Comparison of ENCODE assay signal across 8 cellular contexts in the genomic region with DNA sequence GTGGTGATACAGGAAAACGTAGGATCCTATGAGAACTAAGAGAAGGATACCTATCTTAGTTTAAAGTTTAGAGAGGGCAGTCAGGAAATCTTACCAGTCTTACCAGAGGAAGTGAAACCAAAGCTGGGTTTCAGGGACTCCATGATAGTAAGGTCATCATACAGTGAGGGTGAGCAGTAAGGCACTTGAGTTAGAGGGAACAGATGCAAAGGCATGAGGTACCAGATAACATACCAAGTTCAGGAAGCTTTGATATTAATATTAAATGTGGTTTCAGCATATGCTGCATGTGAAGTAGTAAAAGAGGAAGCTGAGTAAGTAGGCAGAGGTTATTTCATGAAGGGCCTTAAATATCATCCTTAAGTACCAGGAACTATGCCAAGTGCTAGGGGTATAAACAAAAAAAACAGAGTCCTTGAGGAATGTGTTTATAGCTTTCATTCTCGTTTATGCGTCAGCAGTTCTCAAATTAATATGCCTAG. TPM values are rescaled to one million over a fixed set of nuclear protein-coding genes. Genes with fewer than 3 reads are reported as not detected.
DNase-seq lines count a peak whose midpoint lies in the region; ATAC-seq, FAIRE-seq and TF ChIP-seq lines count a peak whose summit lies in the region.

No MANE protein-coding gene starts in this region.

- H3K36me3 Mint-ChIP-seq in activated T-helper 17 cell treated with anti-CD3 and anti-CD28 coated beads, Interleukin-2, amount 50 U/mL, for 72 hours (ENCODE audit: low read depth): peaks cover 30% of the 10 kb centered on the region

- no peak overlapping the region for H2AK5ac ChIP-seq in mesendoderm (ENCODE audit: low read length)

- no peak for FAIRE-seq in D721Med (lab: Jason Lieb, UNC)

- no peak overlapping the region for H3K18ac ChIP-seq in mesendoderm (ENCODE audit: low read length)

- H3K79me2 ChIP-seq in mesendoderm (ENCODE audit: control insufficient read depth, insufficient read depth, low read length): no peaks in the 10 kb centered on the region

- WGBS in mesendoderm (ENCODE audit: extremely low coverage, insufficient coverage, low lambda C conversion rate): no CpG with 5 or more reads among the region's 3 CpGs

- no peaks in the 10 kb centered on the region for H3K79me1 ChIP-seq in mesendoderm (ENCODE audit: low read length)

- H3K9me3 Mint-ChIP-seq in activated T-helper 17 cell treated with anti-CD3 and anti-CD28 coated beads, Interleukin-2, amount 50 U/mL, for 72 hours: no peaks in the 10 kb centered on the region

- no peak overlapping the region for H3K4me2 ChIP-seq in mesendoderm (ENCODE audit: low read length)

- no peak overlapping the region for H3K4me3 Mint-ChIP-seq in activated T-helper 17 cell treated with anti-CD3 and anti-CD28 coated beads, Interleukin-2, amount 50 U/mL, for 72 hours

- no peak for TF ChIP-seq CTCF in D721Med (IDR thresholded peaks at IDR 0.05; ENCODE audit: insufficient read depth, missing control alignments)

- H3K4me3 ChIP-seq in mesendoderm (ENCODE audit: low read length): no peak overlapping the region

- H4K8ac ChIP-seq in mesendoderm (ENCODE audit: low read depth, low read length): no peak overlapping the region

- H3K9ac ChIP-seq in mesendoderm (ENCODE audit: low read length): no peak overlapping the region

- no peak overlapping the region for H2BK5ac ChIP-seq in mesendoderm (ENCODE audit: low read length)

- no peak overlapping the region for H3K4ac ChIP-seq in mesendoderm (ENCODE audit: low read depth, low read length)

- no peaks in the 10 kb centered on the region for H3K4me1 ChIP-seq in mesendoderm (ENCODE audit: control insufficient read depth, low read depth, low read length)

- no peaks in the 10 kb centered on the region for H3K36me3 ChIP-seq in mesendoderm (ENCODE audit: control insufficient read depth, insufficient read depth, low read length)

- H2BK15ac ChIP-seq in mesendoderm (replicated peaks; ENCODE audit: low read depth): no peak overlapping the region

- H3K27me3 ChIP-seq in mesendoderm (ENCODE audit: insufficient read depth, low read length, poor library complexity): no peaks in the 10 kb centered on the region

- H4K5ac ChIP-seq in mesendoderm (ENCODE audit: low read length): no peak overlapping the region

- peaks cover 12% of the 10 kb centered on the region for H3K4me1 Mint-ChIP-seq in activated T-helper 17 cell treated with anti-CD3 and anti-CD28 coated beads, Interleukin-2, amount 50 U/mL, for 72 hours

- DNase-seq in ELR (ENCODE audit: low read depth) (peak; percentile 63), NCI-H1105 treated with DMSO at 0.1 percent for 48 hours (lab: John Stamatoyannopoulos, UW) (no peak), middle frontal gyrus (ENCODE audit: extremely low spot score, low spot score) (no peak), mesendoderm (no peak), D721Med (ENCODE audit: insufficient read length, low spot score) (no peak)

- no peak overlapping the region for H3K27ac ChIP-seq in mesendoderm (ENCODE audit: low read depth, low read length)

- ATAC-seq in GM19468 (IDR thresholded peaks at IDR 0.05; ENCODE audit: extremely low read depth, unreplicated experiment) (peak; percentile 96), HG03432 (IDR thresholded peaks at IDR 0.05; ENCODE audit: unreplicated experiment) (peak; percentile 100)
- peak; percentile 55 for ATAC-seq in activated T-helper 17 cell treated with anti-CD3 and anti-CD28 coated beads, Interleukin-2, amount 50 U/mL, for 72 hours (replicated peaks)

- H3K56ac ChIP-seq in mesendoderm (ENCODE audit: low read length): no peak overlapping the region

- H3K23ac ChIP-seq in mesendoderm (ENCODE audit: low read length): no peak overlapping the region

- no peaks in the 10 kb centered on the region for H3K27me3 Mint-ChIP-seq in activated T-helper 17 cell treated with anti-CD3 and anti-CD28 coated beads, Interleukin-2, amount 50 U/mL, for 72 hours

- no peak overlapping the region for H3K27ac Mint-ChIP-seq in activated T-helper 17 cell treated with anti-CD3 and anti-CD28 coated beads, Interleukin-2, amount 50 U/mL, for 72 hours

- H2BK120ac ChIP-seq in mesendoderm (ENCODE audit: low read depth, low read length): no peak overlapping the region

RNA-seq across cellular contexts. Expression of a gene that starts 16.9 kb away (rescaled TPM):
- total RNA-seq in activated T-helper 17 cell treated with anti-CD3 and anti-CD28 coated beads, Interleukin-2, amount 50 U/mL, for 72 hours: 10 to 100 TPM; 15.0 to 16.0 TPM
- 8.4 TPM for polyA plus RNA-seq in mesendoderm (2013, experiment 1 of 2)
- 8.8 TPM for polyA plus RNA-seq in mesendoderm (2013, experiment 2 of 2)
